Comparison of ENCODE assay signal across 8 cellular contexts in the genomic region with DNA sequence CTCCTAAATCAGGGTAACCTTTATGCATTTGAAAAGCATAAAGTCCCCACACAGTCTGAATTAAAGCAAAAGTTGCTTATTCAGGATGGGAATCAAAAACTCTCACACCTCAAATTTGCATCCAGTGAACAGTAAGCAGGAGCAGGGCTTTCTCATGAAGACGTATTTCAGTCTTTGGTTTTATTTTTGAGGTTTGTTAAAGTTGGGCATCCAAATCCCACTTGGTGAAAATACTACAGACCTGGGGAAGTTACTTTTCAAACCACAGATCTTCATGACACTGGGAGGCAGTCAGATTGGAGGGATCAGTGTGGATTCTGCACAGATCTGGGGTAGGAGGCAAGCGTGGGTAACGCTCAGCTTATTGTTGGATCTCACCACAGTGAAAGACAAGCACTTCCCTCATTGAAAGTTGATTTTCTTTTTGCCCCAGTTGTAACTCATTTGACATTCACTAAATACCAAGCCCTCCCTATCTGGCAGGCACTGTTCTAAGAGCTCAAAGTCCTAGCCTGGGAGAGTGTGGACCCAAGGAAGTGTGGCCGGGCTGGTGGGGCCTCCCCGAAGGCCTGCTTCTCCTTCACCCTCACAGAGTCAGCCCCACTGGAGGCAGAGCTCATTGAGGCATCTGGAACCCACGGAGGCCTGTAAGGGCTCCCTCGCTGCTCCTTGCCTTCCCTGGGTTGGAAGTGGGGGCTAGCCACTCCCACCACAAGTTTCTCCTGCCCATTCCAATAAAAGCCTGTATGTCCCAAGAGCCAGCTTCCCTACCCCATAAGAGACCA. TPM values are rescaled to one million over a fixed set of nuclear protein-coding genes. Genes with fewer than 3 reads are reported as not detected.
DNase-seq lines count a peak whose midpoint lies in the region; ATAC-seq, FAIRE-seq and TF ChIP-seq lines count a peak whose summit lies in the region.

No MANE protein-coding gene starts in this region.

- H3K4me2 ChIP-seq in DND-41 (ENCODE audit: insufficient read depth, low read length) (peak overlapping the region; percentile 92), trophoblast cell (ENCODE audit: low read length) (peak overlapping the region; percentile 46)

- H3K36me3 ChIP-seq in DND-41 (ENCODE audit: insufficient read depth, low read length) (peaks cover 4% of the 10 kb centered on the region), SJSA1 (peaks cover 25% of the 10 kb centered on the region), trophoblast cell (ENCODE audit: control insufficient read depth in 1 of 2, insufficient read depth in 2 of 2, low read length in 2 of 2) (peaks cover 7 to 8% of the 10 kb centered on the region in 2 experiments)

- H2AFZ ChIP-seq in DND-41 (ENCODE audit: low read depth, low read length) (peak overlapping the region; percentile 79), trophoblast cell (ENCODE audit: insufficient read depth, low read length, poor library complexity) (peak overlapping the region; percentile 11)

- WGBS in trophoblast cell (ENCODE audit: extremely low coverage, insufficient coverage, insufficient read length): no CpG with 5 or more reads among the region's 7 CpGs

- no peak overlapping the region for H4K12ac ChIP-seq in trophoblast cell (ENCODE audit: low read depth, low read length)

- no peaks in the 10 kb centered on the region for H3K36me3 Mint-ChIP-seq in glutamatergic neuron (ENCODE audit: unreplicated experiment)

- H4K20me1 ChIP-seq in DND-41 (ENCODE audit: insufficient read depth, low read length): no peaks in the 10 kb centered on the region

- ATAC-seq in DND-41 (ENCODE audit: insufficient read depth, low read depth) (no peak), GM21423 (IDR thresholded peaks at IDR 0.05; ENCODE audit: unreplicated experiment) (no peak)

- no peak for TF ChIP-seq CTCF in DND-41 (IDR thresholded peaks at IDR 0.05; ENCODE audit: borderline replicate concordance, extremely low read depth, low read length, poor library complexity, severe bottlenecking)
- TF ChIP-seq CTCF in fibroblast of mammary gland (conservative IDR thresholded peaks at IDR 0.05; ENCODE audit: control insufficient read depth, insufficient read depth, low read depth, low read length): no peak
- TF ChIP-seq CTCF in glutamatergic neuron (IDR thresholded peaks at IDR 0.05; ENCODE audit: partially characterized antibody, unreplicated experiment): no peak

- no peak overlapping the region for H3K4me3 Mint-ChIP-seq in glutamatergic neuron (ENCODE audit: unreplicated experiment)

- no peak overlapping the region for H3K27ac Mint-ChIP-seq in glutamatergic neuron (ENCODE audit: unreplicated experiment)

- H4K91ac ChIP-seq in trophoblast cell (ENCODE audit: low read depth, low read length): peak overlapping the region; percentile 29

- H3K27me3 Mint-ChIP-seq in glutamatergic neuron (ENCODE audit: unreplicated experiment): peaks cover 6% of the 10 kb centered on the region

- no peak overlapping the region for H3K18ac ChIP-seq in trophoblast cell (ENCODE audit: low read length)

- H3K9me3 ChIP-seq in DND-41 (ENCODE audit: insufficient read depth, low read length, severe bottlenecking): no peaks in the 10 kb centered on the region
- H3K9me3 ChIP-seq in SJSA1 (replicated peaks): no peaks in the 10 kb centered on the region
- no peaks in the 10 kb centered on the region for H3K9me3 ChIP-seq in trophoblast cell (ENCODE audit: insufficient read depth, low read depth, low read length)

- H2BK12ac ChIP-seq in trophoblast cell (ENCODE audit: low read length): peak overlapping the region; percentile 57

- H3K27ac ChIP-seq in DND-41 (ENCODE audit: low read length) (peak overlapping the region; percentile 92), SJSA1 (peak overlapping the region; percentile 83), trophoblast cell (ENCODE audit: low read depth, low read length) (peak overlapping the region; percentile 30)

- H3K4me1 Mint-ChIP-seq in glutamatergic neuron (ENCODE audit: low read depth, unreplicated experiment): peaks cover 2% of the 10 kb centered on the region

- FAIRE-seq in frontal cortex (lab: Jason Lieb, UNC): no peak

- no peak for DNase-seq in DND-41
- peak in 1 of 2 experiments; percentile 14 for DNase-seq in SJSA1 (ENCODE audit: low read depth in 1 of 2, low spot score in 2 of 2)
- no peak for DNase-seq in fibroblast of mammary gland (ENCODE audit: low read depth)
- DNase-seq in trophoblast cell: peak in 1 of 2 donors; percentile 21
- no peak for DNase-seq in frontal cortex (ENCODE audit: low spot score in 2 of 2)
- no peak for DNase-seq in NCI-H1092 treated with DMSO at 0.1 percent for 48 hours (lab: John Stamatoyannopoulos, UW)
- no peak for DNase-seq in glutamatergic neuron

- H3K27me3 ChIP-seq in DND-41 (ENCODE audit: insufficient read depth, low read length, poor library complexity) (no peaks in the 10 kb centered on the region), SJSA1 (replicated peaks) (no peaks in the 10 kb centered on the region), trophoblast cell (ENCODE audit: insufficient read depth, low read length) (no peaks in the 10 kb centered on the region)

- H2AK5ac ChIP-seq in trophoblast cell (ENCODE audit: low read length): peak overlapping the region; percentile 7

- H3K14ac ChIP-seq in trophoblast cell (ENCODE audit: low read length): peak overlapping the region; percentile 15

- H3K79me2 ChIP-seq in DND-41 (ENCODE audit: insufficient read depth, low read length) (no peaks in the 10 kb centered on the region; the same call in 1 of the 2 replicates), trophoblast cell (ENCODE audit: control insufficient read depth, insufficient read depth, low read length, poor library complexity) (no peaks in the 10 kb centered on the region)

- peak overlapping the region; percentile 25 for H4K8ac ChIP-seq in trophoblast cell (ENCODE audit: low read depth, low read length)

- H3K9ac ChIP-seq in DND-41 (ENCODE audit: low read depth, low read length) (peak overlapping the region; percentile 60), trophoblast cell (ENCODE audit: low read length) (no peak overlapping the region)

- no peak overlapping the region for H3K23ac ChIP-seq in trophoblast cell (ENCODE audit: low read length)

- H3K4me3 ChIP-seq in DND-41 (ENCODE audit: low read depth in 1 of 2, low read length in 2 of 2): peak overlapping the region in 1 of 2 experiments; percentile 64; a peak in 3 of 4 replicates
- H3K4me3 ChIP-seq in SJSA1: peak overlapping the region; percentile 40
- peak overlapping the region; percentile 47 for H3K4me3 ChIP-seq in fibroblast of mammary gland (ENCODE audit: control insufficient read depth, low read depth, low read length)
- H3K4me3 ChIP-seq in trophoblast cell (ENCODE audit: low read depth, low read length): no peak overlapping the region

- peaks cover 72% of the 10 kb centered on the region for H3K4me1 ChIP-seq in DND-41 (ENCODE audit: insufficient read depth, low read length)
- H3K4me1 ChIP-seq in SJSA1 (replicated peaks): peaks cover 13% of the 10 kb centered on the region
- H3K4me1 ChIP-seq in trophoblast cell (ENCODE audit: control insufficient read depth in 1 of 2, insufficient read depth in 2 of 2, low read length in 2 of 2): peaks cover 27 to 28% of the 10 kb centered on the region in 2 experiments

- H3K4ac ChIP-seq in trophoblast cell (ENCODE audit: low read depth, low read length): no peak overlapping the region

- H2BK5ac ChIP-seq in trophoblast cell (ENCODE audit: low read depth, low read length, poor library complexity): peak overlapping the region; percentile 24

- no peaks in the 10 kb centered on the region for H3K9me3 Mint-ChIP-seq in glutamatergic neuron (ENCODE audit: unreplicated experiment)

- H2BK120ac ChIP-seq in trophoblast cell (ENCODE audit: insufficient read depth, low read length, poor library complexity): no peak overlapping the region

- H3K79me1 ChIP-seq in trophoblast cell (ENCODE audit: low read length): peaks cover 10% of the 10 kb centered on the region

RNA-seq across cellular contexts. Expression of a gene that starts 0.8 kb away (rescaled TPM):
- total RNA-seq in SJSA1 (2014; rRNA removed; shearing (Covaris generic)): 0.50 and 1.2 TPM in 2 replicates
- 5.7 and 6.2 TPM in 2 replicates for polyA plus RNA-seq in trophoblast cell (2013)
- not detected for total RNA-seq in frontal cortex
- total RNA-seq in glutamatergic neuron (ENCODE audit: unreplicated experiment): 1.1 TPM

RNA-seq across cellular contexts. Expression of a gene that starts 16.9 kb away (rescaled TPM):
- 31.1 and 56.2 TPM in 2 replicates for total RNA-seq in SJSA1 (2014; rRNA removed; shearing (Covaris generic))
- polyA plus RNA-seq in trophoblast cell (2013): 53.2 and 56.0 TPM in 2 replicates
- total RNA-seq in frontal cortex (4.5 TPM), glutamatergic neuron (ENCODE audit: unreplicated experiment) (15.4 TPM)

Comparison
In these comparisons a context has a peak if more than half of its experiments do, and no peak if none do; other contexts are left out.
1. H3K27ac ChIP-seq: peak in every context shown above with its lines; median percentile 92 in DND-41; 83 in SJSA1; 30 in trophoblast cell.